1 cellular context compared by ENCODE assay signal in genomic region chr1:166089804-166090203, GRCh38.
TF ChIP-seq lines count a peak whose summit lies in the region.

No MANE protein-coding gene starts in this region.

TF ChIP-seq in HepG2, 621 proteins besides CTCF, POLR2A, EP300 and RAD21 (continued from another document):
- TF ChIP-seq ZNF142 (CRISPR knock-in tag; IDR thresholded peaks at IDR 0.05) (no peak), GLMP (CRISPR knock-in tag; IDR thresholded peaks at IDR 0.05; ENCODE audit: borderline replicate concordance) (no peak), NCOA1 (CRISPR knock-in tag; IDR thresholded peaks at IDR 0.05) (no peak), KLF6 (CRISPR knock-in tag; IDR thresholded peaks at IDR 0.05) (no peak), PHF8 (CRISPR knock-in tag; IDR thresholded peaks at IDR 0.05) (no peak)
